ENCODE assay signal across 1 cellular context in the genomic region with DNA sequence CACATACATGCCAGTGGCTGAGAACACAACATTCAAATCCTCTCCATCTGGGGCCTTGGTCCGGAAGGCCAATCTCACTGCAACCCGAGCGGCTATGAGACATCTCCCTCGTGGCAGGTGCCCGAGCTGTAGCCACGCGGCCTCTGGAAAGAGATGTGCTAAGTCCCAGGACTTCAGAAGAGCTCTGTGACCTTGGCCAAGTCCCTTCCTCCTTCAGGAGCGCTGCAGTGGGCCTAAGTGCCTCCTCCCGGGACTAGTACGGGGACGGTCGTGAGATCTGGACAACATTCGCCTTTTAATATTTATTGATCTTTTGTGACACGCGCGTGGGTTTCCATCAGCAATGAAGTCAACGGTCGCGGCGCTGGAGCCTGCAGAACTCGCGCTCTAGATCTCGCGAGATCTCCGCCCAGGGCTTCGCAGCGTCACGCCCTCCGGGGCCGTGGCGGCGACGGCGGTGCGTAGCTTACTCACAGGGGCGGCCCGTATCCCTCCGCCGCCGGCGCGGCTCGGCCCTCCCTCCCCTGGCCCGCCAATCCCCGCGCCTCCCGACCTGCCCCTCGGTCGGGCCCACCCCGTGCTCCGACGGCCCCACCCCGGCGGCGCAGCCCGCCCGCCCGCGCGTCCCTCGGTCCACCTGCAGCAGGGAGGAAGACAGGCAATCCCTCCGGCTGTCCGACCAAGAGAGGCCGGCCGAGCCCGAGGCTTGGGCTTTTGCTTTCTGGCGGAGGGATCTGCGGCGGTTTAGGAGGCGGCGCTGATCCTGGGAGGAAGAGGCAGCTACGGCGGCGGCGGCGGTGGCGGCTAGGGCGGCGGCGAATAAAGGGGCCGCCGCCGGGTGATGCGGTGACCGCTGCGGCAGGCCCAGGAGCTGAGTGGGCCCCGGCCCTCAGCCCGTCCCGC.
TF ChIP-seq lines count a peak whose summit lies in the region.

A gene (plus strand): TSS at position 588 of the 903 bp plus-strand sequence. CDS start 453 bp downstream, outside the sequence.

TF ChIP-seq in HepG2, 621 proteins besides CTCF, POLR2A, EP300 and RAD21 (continued from another document and continues in another):
- TF ChIP-seq, protein P1, sequence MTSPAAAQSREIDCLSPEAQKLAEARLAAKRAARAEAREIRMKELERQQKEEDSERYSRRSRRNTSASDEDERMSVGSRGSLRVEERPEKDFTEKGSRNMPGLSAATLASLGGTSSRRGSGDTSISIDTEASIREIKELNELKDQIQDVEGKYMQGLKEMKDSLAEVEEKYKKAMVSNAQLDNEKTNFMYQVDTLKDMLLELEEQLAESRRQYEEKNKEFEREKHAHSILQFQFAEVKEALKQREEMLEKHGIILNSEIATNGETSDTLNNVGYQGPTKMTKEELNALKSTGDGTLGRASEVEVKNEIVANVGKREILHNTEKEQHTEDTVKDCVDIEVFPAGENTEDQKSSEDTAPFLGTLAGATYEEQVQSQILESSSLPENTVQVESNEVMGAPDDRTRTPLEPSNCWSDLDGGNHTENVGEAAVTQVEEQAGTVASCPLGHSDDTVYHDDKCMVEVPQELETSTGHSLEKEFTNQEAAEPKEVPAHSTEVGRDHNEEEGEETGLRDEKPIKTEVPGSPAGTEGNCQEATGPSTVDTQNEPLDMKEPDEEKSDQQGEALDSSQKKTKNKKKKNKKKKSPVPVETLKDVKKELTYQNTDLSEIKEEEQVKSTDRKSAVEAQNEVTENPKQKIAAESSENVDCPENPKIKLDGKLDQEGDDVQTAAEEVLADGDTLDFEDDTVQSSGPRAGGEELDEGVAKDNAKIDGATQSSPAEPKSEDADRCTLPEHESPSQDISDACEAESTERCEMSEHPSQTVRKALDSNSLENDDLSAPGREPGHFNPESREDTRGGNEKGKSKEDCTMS (CRISPR knock-in tag; conservative IDR thresholded peaks at IDR 0.05) = no peak
- TF ChIP-seq POLR2AphosphoS5 (IDR thresholded peaks at IDR 0.05; ENCODE audit: low read depth, low read length) (peak; percentile 85), MTA1 (CRISPR knock-in tag; IDR thresholded peaks at IDR 0.05; ENCODE audit: borderline replicate concordance) (no peak), KDM3A (CRISPR knock-in tag; IDR thresholded peaks at IDR 0.05; ENCODE audit: low read depth) (0 out of 2 replicates have a peak, but pooled peaks have one; percentile 32), ZNF562 (CRISPR knock-in tag; IDR thresholded peaks at IDR 0.05; ENCODE audit: borderline replicate concordance) (0 out of 2 replicates have a peak, but pooled peaks have one; percentile 21), ZFP37 (CRISPR knock-in tag; IDR thresholded peaks at IDR 0.05; ENCODE audit: borderline replicate concordance) (0 out of 2 replicates have a peak, but pooled peaks have one; percentile 11), ISX (CRISPR knock-in tag; conservative IDR thresholded peaks at IDR 0.05) (0 out of 2 replicates have a peak, but pooled peaks have one; percentile 61), POLR2AphosphoS2 (IDR thresholded peaks at IDR 0.05; ENCODE audit: low read depth, low read length) (peak; percentile 80; the same call in 1 of the 2 replicates), ZNF883 (CRISPR knock-in tag; IDR thresholded peaks at IDR 0.05; ENCODE audit: not compliant biosample characterization) (no peak), ZNF747 (CRISPR knock-in tag; IDR thresholded peaks at IDR 0.05; ENCODE audit: borderline replicate concordance) (no peak; the same call in 1 of the 2 replicates), BHLHE40 (IDR thresholded peaks at IDR 0.05; ENCODE audit: low read length) (0 out of 2 replicates have a peak, but pooled peaks have one; percentile 2), PHF8 (CRISPR knock-in tag; IDR thresholded peaks at IDR 0.05) (peak; percentile 82), ZNF75D (CRISPR knock-in tag; IDR thresholded peaks at IDR 0.05; ENCODE audit: borderline replicate concordance) (no peak), MBNL3 (CRISPR knock-in tag; conservative IDR thresholded peaks at IDR 0.05) (no peak), SMAD1 (CRISPR knock-in tag; IDR thresholded peaks at IDR 0.05; ENCODE audit: borderline replicate concordance, low read depth) (no peak)
- TF ChIP-seq, protein P2, sequence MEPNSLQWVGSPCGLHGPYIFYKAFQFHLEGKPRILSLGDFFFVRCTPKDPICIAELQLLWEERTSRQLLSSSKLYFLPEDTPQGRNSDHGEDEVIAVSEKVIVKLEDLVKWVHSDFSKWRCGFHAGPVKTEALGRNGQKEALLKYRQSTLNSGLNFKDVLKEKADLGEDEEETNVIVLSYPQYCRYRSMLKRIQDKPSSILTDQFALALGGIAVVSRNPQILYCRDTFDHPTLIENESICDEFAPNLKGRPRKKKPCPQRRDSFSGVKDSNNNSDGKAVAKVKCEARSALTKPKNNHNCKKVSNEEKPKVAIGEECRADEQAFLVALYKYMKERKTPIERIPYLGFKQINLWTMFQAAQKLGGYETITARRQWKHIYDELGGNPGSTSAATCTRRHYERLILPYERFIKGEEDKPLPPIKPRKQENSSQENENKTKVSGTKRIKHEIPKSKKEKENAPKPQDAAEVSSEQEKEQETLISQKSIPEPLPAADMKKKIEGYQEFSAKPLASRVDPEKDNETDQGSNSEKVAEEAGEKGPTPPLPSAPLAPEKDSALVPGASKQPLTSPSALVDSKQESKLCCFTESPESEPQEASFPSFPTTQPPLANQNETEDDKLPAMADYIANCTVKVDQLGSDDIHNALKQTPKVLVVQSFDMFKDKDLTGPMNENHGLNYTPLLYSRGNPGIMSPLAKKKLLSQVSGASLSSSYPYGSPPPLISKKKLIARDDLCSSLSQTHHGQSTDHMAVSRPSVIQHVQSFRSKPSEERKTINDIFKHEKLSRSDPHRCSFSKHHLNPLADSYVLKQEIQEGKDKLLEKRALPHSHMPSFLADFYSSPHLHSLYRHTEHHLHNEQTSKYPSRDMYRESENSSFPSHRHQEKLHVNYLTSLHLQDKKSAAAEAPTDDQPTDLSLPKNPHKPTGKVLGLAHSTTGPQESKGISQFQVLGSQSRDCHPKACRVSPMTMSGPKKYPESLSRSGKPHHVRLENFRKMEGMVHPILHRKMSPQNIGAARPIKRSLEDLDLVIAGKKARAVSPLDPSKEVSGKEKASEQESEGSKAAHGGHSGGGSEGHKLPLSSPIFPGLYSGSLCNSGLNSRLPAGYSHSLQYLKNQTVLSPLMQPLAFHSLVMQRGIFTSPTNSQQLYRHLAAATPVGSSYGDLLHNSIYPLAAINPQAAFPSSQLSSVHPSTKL (CRISPR knock-in tag; IDR thresholded peaks at IDR 0.05) = no peak
- TF ChIP-seq, protein P3, sequence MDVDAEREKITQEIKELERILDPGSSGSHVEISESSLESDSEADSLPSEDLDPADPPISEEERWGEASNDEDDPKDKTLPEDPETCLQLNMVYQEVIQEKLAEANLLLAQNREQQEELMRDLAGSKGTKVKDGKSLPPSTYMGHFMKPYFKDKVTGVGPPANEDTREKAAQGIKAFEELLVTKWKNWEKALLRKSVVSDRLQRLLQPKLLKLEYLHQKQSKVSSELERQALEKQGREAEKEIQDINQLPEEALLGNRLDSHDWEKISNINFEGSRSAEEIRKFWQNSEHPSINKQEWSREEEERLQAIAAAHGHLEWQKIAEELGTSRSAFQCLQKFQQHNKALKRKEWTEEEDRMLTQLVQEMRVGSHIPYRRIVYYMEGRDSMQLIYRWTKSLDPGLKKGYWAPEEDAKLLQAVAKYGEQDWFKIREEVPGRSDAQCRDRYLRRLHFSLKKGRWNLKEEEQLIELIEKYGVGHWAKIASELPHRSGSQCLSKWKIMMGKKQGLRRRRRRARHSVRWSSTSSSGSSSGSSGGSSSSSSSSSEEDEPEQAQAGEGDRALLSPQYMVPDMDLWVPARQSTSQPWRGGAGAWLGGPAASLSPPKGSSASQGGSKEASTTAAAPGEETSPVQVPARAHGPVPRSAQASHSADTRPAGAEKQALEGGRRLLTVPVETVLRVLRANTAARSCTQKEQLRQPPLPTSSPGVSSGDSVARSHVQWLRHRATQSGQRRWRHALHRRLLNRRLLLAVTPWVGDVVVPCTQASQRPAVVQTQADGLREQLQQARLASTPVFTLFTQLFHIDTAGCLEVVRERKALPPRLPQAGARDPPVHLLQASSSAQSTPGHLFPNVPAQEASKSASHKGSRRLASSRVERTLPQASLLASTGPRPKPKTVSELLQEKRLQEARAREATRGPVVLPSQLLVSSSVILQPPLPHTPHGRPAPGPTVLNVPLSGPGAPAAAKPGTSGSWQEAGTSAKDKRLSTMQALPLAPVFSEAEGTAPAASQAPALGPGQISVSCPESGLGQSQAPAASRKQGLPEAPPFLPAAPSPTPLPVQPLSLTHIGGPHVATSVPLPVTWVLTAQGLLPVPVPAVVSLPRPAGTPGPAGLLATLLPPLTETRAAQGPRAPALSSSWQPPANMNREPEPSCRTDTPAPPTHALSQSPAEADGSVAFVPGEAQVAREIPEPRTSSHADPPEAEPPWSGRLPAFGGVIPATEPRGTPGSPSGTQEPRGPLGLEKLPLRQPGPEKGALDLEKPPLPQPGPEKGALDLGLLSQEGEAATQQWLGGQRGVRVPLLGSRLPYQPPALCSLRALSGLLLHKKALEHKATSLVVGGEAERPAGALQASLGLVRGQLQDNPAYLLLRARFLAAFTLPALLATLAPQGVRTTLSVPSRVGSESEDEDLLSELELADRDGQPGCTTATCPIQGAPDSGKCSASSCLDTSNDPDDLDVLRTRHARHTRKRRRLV (CRISPR knock-in tag; IDR thresholded peaks at IDR 0.05) = no peak
- TF ChIP-seq, protein P4, sequence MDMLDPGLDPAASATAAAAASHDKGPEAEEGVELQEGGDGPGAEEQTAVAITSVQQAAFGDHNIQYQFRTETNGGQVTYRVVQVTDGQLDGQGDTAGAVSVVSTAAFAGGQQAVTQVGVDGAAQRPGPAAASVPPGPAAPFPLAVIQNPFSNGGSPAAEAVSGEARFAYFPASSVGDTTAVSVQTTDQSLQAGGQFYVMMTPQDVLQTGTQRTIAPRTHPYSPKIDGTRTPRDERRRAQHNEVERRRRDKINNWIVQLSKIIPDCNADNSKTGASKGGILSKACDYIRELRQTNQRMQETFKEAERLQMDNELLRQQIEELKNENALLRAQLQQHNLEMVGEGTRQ (IDR thresholded peaks at IDR 0.05; ENCODE audit: low read depth, low read length) = no peak
- TF ChIP-seq, protein P4 (CRISPR knock-in tag; IDR thresholded peaks at IDR 0.05; ENCODE audit: borderline replicate concordance) = no peak
- TF ChIP-seq, protein P5, sequence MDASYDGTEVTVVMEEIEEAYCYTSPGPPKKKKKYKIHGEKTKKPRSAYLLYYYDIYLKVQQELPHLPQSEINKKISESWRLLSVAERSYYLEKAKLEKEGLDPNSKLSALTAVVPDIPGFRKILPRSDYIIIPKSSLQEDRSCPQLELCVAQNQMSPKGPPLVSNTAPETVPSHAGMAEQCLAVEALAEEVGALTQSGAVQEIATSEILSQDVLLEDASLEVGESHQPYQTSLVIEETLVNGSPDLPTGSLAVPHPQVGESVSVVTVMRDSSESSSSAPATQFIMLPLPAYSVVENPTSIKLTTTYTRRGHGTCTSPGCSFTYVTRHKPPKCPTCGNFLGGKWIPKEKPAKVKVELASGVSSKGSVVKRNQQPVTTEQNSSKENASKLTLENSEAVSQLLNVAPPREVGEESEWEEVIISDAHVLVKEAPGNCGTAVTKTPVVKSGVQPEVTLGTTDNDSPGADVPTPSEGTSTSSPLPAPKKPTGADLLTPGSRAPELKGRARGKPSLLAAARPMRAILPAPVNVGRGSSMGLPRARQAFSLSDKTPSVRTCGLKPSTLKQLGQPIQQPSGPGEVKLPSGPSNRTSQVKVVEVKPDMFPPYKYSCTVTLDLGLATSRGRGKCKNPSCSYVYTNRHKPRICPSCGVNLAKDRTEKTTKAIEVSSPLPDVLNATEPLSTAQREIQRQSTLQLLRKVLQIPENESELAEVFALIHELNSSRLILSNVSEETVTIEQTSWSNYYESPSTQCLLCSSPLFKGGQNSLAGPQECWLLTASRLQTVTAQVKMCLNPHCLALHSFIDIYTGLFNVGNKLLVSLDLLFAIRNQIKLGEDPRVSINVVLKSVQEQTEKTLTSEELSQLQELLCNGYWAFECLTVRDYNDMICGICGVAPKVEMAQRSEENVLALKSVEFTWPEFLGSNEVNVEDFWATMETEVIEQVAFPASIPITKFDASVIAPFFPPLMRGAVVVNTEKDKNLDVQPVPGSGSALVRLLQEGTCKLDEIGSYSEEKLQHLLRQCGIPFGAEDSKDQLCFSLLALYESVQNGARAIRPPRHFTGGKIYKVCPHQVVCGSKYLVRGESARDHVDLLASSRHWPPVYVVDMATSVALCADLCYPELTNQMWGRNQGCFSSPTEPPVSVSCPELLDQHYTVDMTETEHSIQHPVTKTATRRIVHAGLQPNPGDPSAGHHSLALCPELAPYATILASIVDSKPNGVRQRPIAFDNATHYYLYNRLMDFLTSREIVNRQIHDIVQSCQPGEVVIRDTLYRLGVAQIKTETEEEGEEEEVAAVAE (CRISPR knock-in tag; IDR thresholded peaks at IDR 0.05; ENCODE audit: borderline replicate concordance) = no peak
- TF ChIP-seq, protein P6, sequence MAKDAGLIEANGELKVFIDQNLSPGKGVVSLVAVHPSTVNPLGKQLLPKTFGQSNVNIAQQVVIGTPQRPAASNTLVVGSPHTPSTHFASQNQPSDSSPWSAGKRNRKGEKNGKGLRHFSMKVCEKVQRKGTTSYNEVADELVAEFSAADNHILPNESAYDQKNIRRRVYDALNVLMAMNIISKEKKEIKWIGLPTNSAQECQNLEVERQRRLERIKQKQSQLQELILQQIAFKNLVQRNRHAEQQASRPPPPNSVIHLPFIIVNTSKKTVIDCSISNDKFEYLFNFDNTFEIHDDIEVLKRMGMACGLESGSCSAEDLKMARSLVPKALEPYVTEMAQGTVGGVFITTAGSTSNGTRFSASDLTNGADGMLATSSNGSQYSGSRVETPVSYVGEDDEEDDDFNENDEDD (CRISPR knock-in tag; IDR thresholded peaks at IDR 0.05; ENCODE audit: borderline replicate concordance) = peak; percentile 54; the same call in 1 of the 2 replicates
- TF ChIP-seq, protein P7, sequence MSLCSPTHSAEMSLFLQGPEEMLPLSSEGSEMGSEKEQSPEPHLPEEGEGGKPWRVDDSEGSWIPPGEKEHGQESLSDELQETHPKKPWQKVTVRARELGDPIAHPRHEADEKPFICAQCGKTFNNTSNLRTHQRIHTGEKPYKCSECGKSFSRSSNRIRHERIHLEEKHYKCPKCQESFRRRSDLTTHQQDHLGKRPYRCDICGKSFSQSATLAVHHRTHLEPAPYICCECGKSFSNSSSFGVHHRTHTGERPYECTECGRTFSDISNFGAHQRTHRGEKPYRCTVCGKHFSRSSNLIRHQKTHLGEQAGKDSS (CRISPR knock-in tag; IDR thresholded peaks at IDR 0.05; ENCODE audit: borderline replicate concordance, low read depth) = no peak
